22 cellular contexts compared by ENCODE assay signal in genomic region chr15:65875458-65875857, GRCh38.
"Had no signal": no experiment of that assay in that cellular context is flagged by ENCODE, and none has a peak within 500 bp of the region (broad histone marks: within the 10 kb centered on the region; RNA-seq: fewer than 3 reads in every experiment).

No MANE protein-coding gene starts in this region.

- H3K4me3 ChIP-seq: esophagus muscularis mucosa, lower lobe of right lung, pancreas, thyroid gland, uterus had no signal

- H3K4me3 Mint-ChIP-seq: activated naive CD4-positive, alpha-beta T cell treated with anti-CD3 and anti-CD28 coated beads for 36 hours; activated T-helper 17 cell treated with anti-CD3 and anti-CD28 coated beads, Interleukin-2, amount 50 U/mL, for 72 hours; dendritic cell treated with granulocyte-macrophage colony-stimulating factor and Interleukin-4, amounts not matched to agents 40 ng/mL and 50 ng/mL, for 4 days; natural killer cell; stimulated activated naive B cell treated with anti-CD40 and anti-IgM and Interleukin-4, amounts not matched to agents 10 μg/mL and 1 μg/mL and 100 μg/mL, for 72 hours had no signal

- H3K27ac ChIP-seq: esophagus muscularis mucosa, lower lobe of right lung, pancreas, thyroid gland, uterus had no signal

- FAIRE-seq: bronchial epithelial cell, endothelial cell of umbilical vein, islet of Langerhans, pancreas had no signal

- H3K36me3 Mint-ChIP-seq: natural killer cell had no signal

- H3K27ac Mint-ChIP-seq: activated naive CD4-positive, alpha-beta T cell treated with anti-CD3 and anti-CD28 coated beads for 36 hours; activated T-helper 17 cell treated with anti-CD3 and anti-CD28 coated beads, Interleukin-2, amount 50 U/mL, for 72 hours; dendritic cell treated with granulocyte-macrophage colony-stimulating factor and Interleukin-4, amounts not matched to agents 40 ng/mL and 50 ng/mL, for 4 days; natural killer cell; stimulated activated naive B cell treated with anti-CD40 and anti-IgM and Interleukin-4, amounts not matched to agents 10 μg/mL and 1 μg/mL and 100 μg/mL, for 72 hours had no signal

- H3K36me3 ChIP-seq: uterus had no signal

- H3K27me3 Mint-ChIP-seq: activated T-helper 17 cell treated with anti-CD3 and anti-CD28 coated beads, Interleukin-2, amount 50 U/mL, for 72 hours; dendritic cell treated with granulocyte-macrophage colony-stimulating factor and Interleukin-4, amounts not matched to agents 40 ng/mL and 50 ng/mL, for 4 days; stimulated activated naive B cell treated with anti-CD40 and anti-IgM and Interleukin-4, amounts not matched to agents 10 μg/mL and 1 μg/mL and 100 μg/mL, for 72 hours had no signal

- DNase-seq: activated CD4-positive, alpha-beta T cell treated with anti-CD3 and anti-CD28 coated beads for 48 hours; activated CD4-positive, CD25-positive, alpha-beta regulatory T cell; activated naive CD4-positive, alpha-beta T cell treated with anti-CD3 and anti-CD28 coated beads for 36 hours; activated T-cell treated with anti-CD3 and anti-CD28 coated beads for 4 hours; anterior cingulate cortex; cerebellar nuclear complex; effector CD8-positive, alpha-beta T cell; left colon; lower lobe of right lung; natural killer cell; pancreas; stimulated activated naive B cell treated with anti-CD40 and anti-IgM and Interleukin-4, amounts not matched to agents 10 μg/mL and 1 μg/mL and 100 μg/mL, for 72 hours; T-helper 1 cell; T-helper 9 cell; thyroid gland; uterus had no signal

- H3K27me3 ChIP-seq: esophagus muscularis mucosa, pancreas, thyroid gland, uterus had no signal

- ATAC-seq: activated T-helper 17 cell treated with anti-CD3 and anti-CD28 coated beads, Interleukin-2, amount 50 U/mL, for 72 hours; left colon; lower lobe of right lung; natural killer cell; pancreas; stimulated activated naive B cell treated with anti-CD40 and anti-IgM and Interleukin-4, amounts not matched to agents 10 μg/mL and 1 μg/mL and 100 μg/mL, for 72 hours had no signal

- H3K9me3 ChIP-seq: esophagus muscularis mucosa, lower lobe of right lung, pancreas, thyroid gland, uterus had no signal

- H3K9me3 Mint-ChIP-seq: activated naive CD4-positive, alpha-beta T cell treated with anti-CD3 and anti-CD28 coated beads for 36 hours; activated T-helper 17 cell treated with anti-CD3 and anti-CD28 coated beads, Interleukin-2, amount 50 U/mL, for 72 hours; dendritic cell treated with granulocyte-macrophage colony-stimulating factor and Interleukin-4, amounts not matched to agents 40 ng/mL and 50 ng/mL, for 4 days; natural killer cell; stimulated activated naive B cell treated with anti-CD40 and anti-IgM and Interleukin-4, amounts not matched to agents 10 μg/mL and 1 μg/mL and 100 μg/mL, for 72 hours had no signal
